Comparison of ENCODE assay signal across 8 cellular contexts in genomic region chr17:27629261-27629660, GRCh38. TPM values are rescaled to one million over a fixed set of nuclear protein-coding genes. Genes with fewer than 3 reads are reported as not detected.
DNase-seq lines count a peak whose midpoint lies in the region; ATAC-seq and TF ChIP-seq lines count a peak whose summit lies in the region.
"Not testable (repeated sequence)": the region's sequence is repeated elsewhere in the genome, so short reads cannot be mapped to it uniquely, and the experiment has no call there.

No MANE protein-coding gene starts in this region.

- not testable (repeated sequence) for H3K56ac ChIP-seq in H9 (ENCODE audit: insufficient read length, low read depth, low read length)

- peaks cover 6 to 48% (median 30%) of the 10 kb centered on the region in 4 donors for H3K4me1 Mint-ChIP-seq in CD4-positive, CD25-positive, alpha-beta regulatory T cell
- H3K4me1 Mint-ChIP-seq in H9, result not testable (repeated sequence)
- H3K4me1 Mint-ChIP-seq in activated CD4-positive, alpha-beta T cell treated with anti-CD3 and anti-CD28 coated beads for 36 hours, result peaks cover 26% of the 10 kb centered on the region
- H3K4me1 Mint-ChIP-seq in activated naive CD4-positive, alpha-beta T cell treated with anti-CD3 and anti-CD28 coated beads, Interleukin-2, amount 10 ng/mL, durations not matched to agents 7 days and 5 days, result peaks cover 53% of the 10 kb centered on the region

- H3K9me3 Mint-ChIP-seq in CD4-positive, CD25-positive, alpha-beta regulatory T cell; H9; activated CD4-positive, alpha-beta T cell treated with anti-CD3 and anti-CD28 coated beads for 36 hours (ENCODE audit: low read depth); activated naive CD4-positive, alpha-beta T cell treated with anti-CD3 and anti-CD28 coated beads, Interleukin-2, amount 10 ng/mL, durations not matched to agents 7 days and 5 days: not testable (repeated sequence)

- not testable (repeated sequence) for H2AFZ ChIP-seq in H9 (ENCODE audit: low read length)

- not testable (repeated sequence) for H4K8ac ChIP-seq in H9 (replicated peaks; ENCODE audit: insufficient read length, low read depth, low read length)

- H3K36me3 Mint-ChIP-seq in CD4-positive, CD25-positive, alpha-beta regulatory T cell; activated CD4-positive, alpha-beta T cell treated with anti-CD3 and anti-CD28 coated beads for 36 hours (ENCODE audit: low read depth): not testable (repeated sequence)
- peaks cover 2 to 12% (median 3%) of the 10 kb centered on the region in 3 experiments; a peak in 4 of 7 replicates for H3K36me3 Mint-ChIP-seq in H9 (ENCODE audit: insufficient read depth in 1 of 3, low read depth in 3 of 3)
- peaks cover 23% of the 10 kb centered on the region for H3K36me3 Mint-ChIP-seq in activated naive CD4-positive, alpha-beta T cell treated with anti-CD3 and anti-CD28 coated beads, Interleukin-2, amount 10 ng/mL, durations not matched to agents 7 days and 5 days

- H3K4me2 ChIP-seq in H9 (ENCODE audit: insufficient read depth, insufficient read length, low read length), result not testable (repeated sequence)

- TF ChIP-seq CTCF in H9 (conservative IDR thresholded peaks at IDR 0.05); foreskin keratinocyte (conservative IDR thresholded peaks at IDR 0.05): not testable (repeated sequence)

- H4K91ac ChIP-seq in H9 (ENCODE audit: insufficient read length, low read depth, low read length), result not testable (repeated sequence)

- not testable (repeated sequence) for H2BK5ac ChIP-seq in H9 (ENCODE audit: insufficient read length, low read length)

- not testable (repeated sequence) for H3K27me3 ChIP-seq in CD4-positive, CD25-positive, alpha-beta regulatory T cell (ENCODE audit: control insufficient read depth, insufficient read depth, low read length); H9 (ENCODE audit: insufficient read depth, low read length); foreskin keratinocyte

- H3K27ac Mint-ChIP-seq in CD4-positive, CD25-positive, alpha-beta regulatory T cell, result peak overlapping the region; percentile 19 to 84 (median 80)
- peak overlapping the region in 2 of 3 experiments; percentile 42 to 79; a peak in 3 of 7 replicates for H3K27ac Mint-ChIP-seq in H9
- H3K27ac Mint-ChIP-seq in activated CD4-positive, alpha-beta T cell treated with anti-CD3 and anti-CD28 coated beads for 36 hours, result peak overlapping the region; percentile 47
- H3K27ac Mint-ChIP-seq in activated naive CD4-positive, alpha-beta T cell treated with anti-CD3 and anti-CD28 coated beads, Interleukin-2, amount 10 ng/mL, durations not matched to agents 7 days and 5 days, result peak overlapping the region; percentile 8

- H2BK120ac ChIP-seq in H9 (ENCODE audit: low read depth, low read length, poor library complexity, severe bottlenecking), result not testable (repeated sequence)

- H3T11ph ChIP-seq in H9 (ENCODE audit: low read length), result not testable (repeated sequence)

- not testable (repeated sequence) for H3K23ac ChIP-seq in H9 (ENCODE audit: insufficient read length, low read depth, low read length)

- intact Hi-C loops in activated CD4-positive, alpha-beta T cell treated with anti-CD3 and anti-CD28 coated beads for 36 hours (cut with DNase I, micrococcal nuclease), result loop anchor here in 1 of 2 experiments (5.0 kb wide), 1 partner anchor 47 kb away; no protein-coding TSS in a partner anchor

- not testable (repeated sequence) for H3K27me3 Mint-ChIP-seq in CD4-positive, CD25-positive, alpha-beta regulatory T cell; H9 (ENCODE audit: low read depth); activated CD4-positive, alpha-beta T cell treated with anti-CD3 and anti-CD28 coated beads for 36 hours; activated naive CD4-positive, alpha-beta T cell treated with anti-CD3 and anti-CD28 coated beads, Interleukin-2, amount 10 ng/mL, durations not matched to agents 7 days and 5 days

- not testable (repeated sequence) for H3K23me2 ChIP-seq in H9 (ENCODE audit: insufficient read length, low read depth, low read length, poor library complexity, severe bottlenecking)

- not testable (repeated sequence) for H4K5ac ChIP-seq in H9 (ENCODE audit: insufficient read length, low read depth, low read length)

- peak overlapping the region in 1 of 4 donors; percentile 9 for H3K4me3 Mint-ChIP-seq in CD4-positive, CD25-positive, alpha-beta regulatory T cell
- H3K4me3 Mint-ChIP-seq in H9; activated CD4-positive, alpha-beta T cell treated with anti-CD3 and anti-CD28 coated beads for 36 hours; activated naive CD4-positive, alpha-beta T cell treated with anti-CD3 and anti-CD28 coated beads, Interleukin-2, amount 10 ng/mL, durations not matched to agents 7 days and 5 days: not testable (repeated sequence)

- POLR2A ChIA-PET in activated CD4-positive, alpha-beta T cell treated with anti-CD3 and anti-CD28 coated beads for 36 hours (lab: Charles Lee), result not testable (repeated sequence)

- H2AK5ac ChIP-seq in H9 (ENCODE audit: insufficient read length, low read length), result not testable (repeated sequence)

- not testable (repeated sequence) for H2BK20ac ChIP-seq in H9 (ENCODE audit: low read depth, low read length, poor library complexity, severe bottlenecking)

- not testable (repeated sequence) for H3K36me3 ChIP-seq in CD4-positive, CD25-positive, alpha-beta regulatory T cell (ENCODE audit: control insufficient read depth, insufficient read depth, low read length)

- not testable (repeated sequence) for H3K14ac ChIP-seq in H9 (ENCODE audit: insufficient read depth, low read length)

- not testable (repeated sequence) for H3K9ac ChIP-seq in H9 (ENCODE audit: extremely low read depth, insufficient read length, low read length)

- H4K20me1 ChIP-seq in H9 (ENCODE audit: control insufficient read depth, insufficient read depth, insufficient read length), result not testable (repeated sequence)

- peaks cover 35% of the 10 kb centered on the region for H3K4me1 ChIP-seq in CD4-positive, CD25-positive, alpha-beta regulatory T cell (ENCODE audit: control insufficient read depth, insufficient read depth, low read length, poor library complexity, severe bottlenecking)
- not testable (repeated sequence) for H3K4me1 ChIP-seq in H9 (ENCODE audit: insufficient read depth, low read length)
- peaks cover 12% of the 10 kb centered on the region for H3K4me1 ChIP-seq in foreskin keratinocyte

- CTCF ChIA-PET in activated CD4-positive, alpha-beta T cell treated with anti-CD3 and anti-CD28 coated beads for 36 hours (lab: Charles Lee), result interaction anchor here (0.9 to 1.1 kb wide), 2 partner anchors 24 to 25 kb away, joined by 3 read pairs; no protein-coding TSS in a partner anchor
- CTCF ChIA-PET in activated naive CD4-positive, alpha-beta T cell treated with anti-CD3 and anti-CD28 coated beads, Interleukin-2, amount 10 ng/mL, durations not matched to agents 7 days and 5 days (lab: Charles Lee), result interaction anchor here (5.0 kb wide), 1 partner anchor 23 kb away, joined by 18 read pairs; no protein-coding TSS in a partner anchor

- not testable (repeated sequence) for H3K27ac ChIP-seq in CD4-positive, CD25-positive, alpha-beta regulatory T cell (ENCODE audit: insufficient read depth, low read length, poor library complexity, severe bottlenecking); H9 (ENCODE audit: insufficient read length, low read depth, low read length); foreskin keratinocyte

- H3K9me3 ChIP-seq in CD4-positive, CD25-positive, alpha-beta regulatory T cell (ENCODE audit: control insufficient read depth in 2 of 2, low read length in 2 of 2); H9 (ENCODE audit: control insufficient read depth, low read depth, low read length): not testable (repeated sequence)

- WGBS in H9 (ENCODE audit: extremely low coverage, insufficient read length, low lambda C conversion rate), result no CpG with 5 or more reads among the region's 3 CpGs

- not testable (repeated sequence) for H2BK15ac ChIP-seq in H9 (ENCODE audit: low read depth, low read length)

- not testable (repeated sequence) for H3K79me2 ChIP-seq in H9 (ENCODE audit: insufficient read depth, low read length)

- H2BK12ac ChIP-seq in H9 (ENCODE audit: insufficient read length, low read depth, low read length), result not testable (repeated sequence)

- not testable (repeated sequence) for DNase-seq in CD4-positive, CD25-positive, alpha-beta regulatory T cell; H9; activated CD4-positive, alpha-beta T cell treated with anti-CD3 and anti-CD28 coated beads for 36 hours; activated naive CD4-positive, alpha-beta T cell treated with anti-CD3 and anti-CD28 coated beads, Interleukin-2, amount 10 ng/mL, durations not matched to agents 7 days and 5 days
- DNase-seq in NCI-H226, result peak; percentile 17
- peak; percentile 46 for DNase-seq in dedifferentiated amniotic fluid mesenchymal stem cell (ENCODE audit: extremely low spot score)
- peak; percentile 60 to 84 for DNase-seq in foreskin keratinocyte
- DNase-seq in renal cortical epithelial cell (ENCODE audit: low read depth), result peak; percentile 19

- ATAC-seq in CD4-positive, CD25-positive, alpha-beta regulatory T cell (ENCODE audit: low read depth in 2 of 2); activated CD4-positive, alpha-beta T cell treated with anti-CD3 and anti-CD28 coated beads for 36 hours: not testable (repeated sequence)
- ATAC-seq in foreskin keratinocyte, result peak; percentile 29

- not testable (repeated sequence) for H3K4me3 ChIP-seq in CD4-positive, CD25-positive, alpha-beta regulatory T cell (ENCODE audit: low read depth, low read length)

- not testable (repeated sequence) for H3K4ac ChIP-seq in H9 (ENCODE audit: low read depth, low read length)

- not testable (repeated sequence) for H3K18ac ChIP-seq in H9 (ENCODE audit: insufficient read length, low read depth, low read length)

- not testable (repeated sequence) for H3K79me1 ChIP-seq in H9 (ENCODE audit: insufficient read depth, low read depth, low read length, poor library complexity, severe bottlenecking)

RNA-seq across cellular contexts. Expression of gene LGALS9, which starts 1.7 kb away (rescaled TPM):
- total RNA-seq in CD4-positive, CD25-positive, alpha-beta regulatory T cell, result 122 TPM
- 10 to 100 TPM; 38.3 to 56.6 (median 40.2) TPM for polyA plus RNA-seq in CD4-positive, CD25-positive, alpha-beta regulatory T cell
- total RNA-seq in H9 (2021) (2.0 and 2.5 TPM in 2 replicates), foreskin keratinocyte (0.82 and 1.1 TPM in 2 replicates), renal cortical epithelial cell (2.3 and 6.1 TPM in 2 replicates)
- total RNA-seq in activated CD4-positive, alpha-beta T cell treated with anti-CD3 and anti-CD28 coated beads for 36 hours, result 10 to 100 TPM; 33.7 to 33.8 TPM
- 1.7 and 1.9 TPM in 2 replicates for polyA plus RNA-seq in foreskin keratinocyte

Comparison
In these comparisons a context has a peak if more than half of its experiments do, and no peak if none do; other contexts are left out.
1. H3K27ac Mint-ChIP-seq: peak in every context shown above with its lines; median percentile 80 in CD4-positive, CD25-positive, alpha-beta regulatory T cell; 60 in H9; 47 in activated CD4-positive, alpha-beta T cell treated with anti-CD3 and anti-CD28 coated beads for 36 hours; 8 in activated naive CD4-positive, alpha-beta T cell treated with anti-CD3 and anti-CD28 coated beads, Interleukin-2, amount 10 ng/mL, durations not matched to agents 7 days and 5 days.